14 cellular contexts compared by ENCODE assay signal in the genomic region with DNA sequence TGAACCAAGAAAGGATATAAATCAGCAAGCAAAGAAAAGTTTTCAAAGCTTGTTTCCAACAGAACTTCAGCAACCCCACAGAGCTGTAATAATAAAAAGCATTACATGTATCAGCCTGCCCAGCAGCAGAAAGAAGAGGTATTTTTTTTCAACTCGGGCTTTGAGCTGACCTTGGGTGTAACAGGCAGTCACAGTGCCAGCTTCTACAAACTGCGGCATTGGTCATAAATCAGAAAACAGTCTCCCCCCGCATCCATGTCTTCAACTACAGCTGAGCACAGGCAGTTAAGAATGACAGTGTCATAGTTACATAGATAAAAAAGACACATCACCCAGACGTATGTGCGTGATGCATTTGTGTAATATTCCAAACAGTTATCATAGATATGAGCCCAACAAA.
"Had no signal": no experiment of that assay in that cellular context is flagged by ENCODE, and none has a peak within 500 bp of the region (broad histone marks: within the 10 kb centered on the region; RNA-seq: fewer than 3 reads in every experiment).

No MANE protein-coding gene starts in this region.

- H3K4me3 ChIP-seq: gastrocnemius medialis, right atrium auricular region, stomach, thyroid gland, vagina had no signal

- DNase-seq: activated CD4-positive, alpha-beta T cell treated with anti-CD3 and anti-CD28 coated beads for 4 hours; activated CD8-positive, alpha-beta memory T cell treated with anti-CD3 and anti-CD28 coated beads, Interleukin-2, amount 50 U/mL, for 48 hours; activated CD8-positive, alpha-beta T cell treated with anti-CD3 and anti-CD28 coated beads, Interleukin-2, amount 10 ng/mL, durations not matched to agents 7 days and 5 days; activated naive CD4-positive, alpha-beta T cell treated with Interleukin-2 at 50 U/mL for 16 hours; activated naive CD8-positive, alpha-beta T cell treated with anti-CD3 and anti-CD28 coated beads, Interleukin-2, amount 50 U/mL, for 24 hours; gastrocnemius medialis; kidney; small intestine; stomach; T1000; thyroid gland; WERI-Rb-1 had no signal

- ATAC-seq: activated CD8-positive, alpha-beta T cell treated with anti-CD3 and anti-CD28 coated beads, Interleukin-2, amount 10 ng/mL, durations not matched to agents 7 days and 5 days; activated naive CD8-positive, alpha-beta T cell treated with anti-CD3 and anti-CD28 coated beads, Interleukin-2, amount 50 U/mL, for 24 hours; gastrocnemius medialis had no signal
